Comparison of ENCODE assay signal across 2 cellular contexts in the genomic region with DNA sequence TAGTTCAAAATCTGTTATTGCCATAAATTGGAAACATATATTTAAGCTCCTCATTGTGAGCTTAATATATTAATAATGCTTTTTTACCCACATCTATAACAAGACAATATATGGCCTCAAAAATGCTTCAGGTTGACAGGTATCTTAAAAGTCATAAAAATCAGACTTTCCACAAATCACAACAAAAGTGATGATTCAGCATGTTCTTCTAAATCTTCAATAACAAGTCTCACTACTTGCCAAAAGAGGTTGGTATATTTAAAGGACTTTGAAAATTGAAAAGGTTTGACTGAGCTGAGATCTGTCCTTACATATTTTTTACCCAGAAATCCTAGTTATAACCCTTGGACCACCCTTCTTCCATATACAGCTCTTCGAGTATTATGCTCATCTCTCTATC.
TF ChIP-seq lines count a peak whose summit lies in the region.

No MANE protein-coding gene starts in this region.

TF ChIP-seq in IMR-90, 13 proteins besides CTCF, POLR2A, EP300 and RAD21:
- TF ChIP-seq CHD1 (IDR thresholded peaks at IDR 0.05; ENCODE audit: low read depth, low read length): no peak
- no peak for TF ChIP-seq ELK1 (IDR thresholded peaks at IDR 0.05; ENCODE audit: borderline replicate concordance, low read depth, low read length)
- TF ChIP-seq FOS (IDR thresholded peaks at IDR 0.05; ENCODE audit: low read depth, low read length): no peak
- TF ChIP-seq MAZ (IDR thresholded peaks at IDR 0.05; ENCODE audit: borderline replicate concordance, low read depth, low read length): no peak
- peak; percentile 99 for TF ChIP-seq MAFK (IDR thresholded peaks at IDR 0.05; ENCODE audit: low read depth, low read length)

TF ChIP-seq in K562, 482 proteins besides CTCF, POLR2A, EP300 and RAD21:
- TF ChIP-seq ILK (tag; IDR thresholded peaks at IDR 0.05; ENCODE audit: borderline replicate concordance, low read depth) (no peak), MAFK (IDR thresholded peaks at IDR 0.05; ENCODE audit: low read length) (peak; percentile 98), MAFG (tag; conservative IDR thresholded peaks at IDR 0.05) (peak; percentile 93), MAFF (IDR thresholded peaks at IDR 0.05; ENCODE audit: low read length) (peak; percentile 98), ZNF316 (IDR thresholded peaks at IDR 0.05) (peak; percentile 97), BACH1 (tag; IDR thresholded peaks at IDR 0.05) (no peak), C11orf30 (IDR thresholded peaks at IDR 0.05; ENCODE audit: low read depth) (peak; percentile 94)
